In the genomic region with DNA sequence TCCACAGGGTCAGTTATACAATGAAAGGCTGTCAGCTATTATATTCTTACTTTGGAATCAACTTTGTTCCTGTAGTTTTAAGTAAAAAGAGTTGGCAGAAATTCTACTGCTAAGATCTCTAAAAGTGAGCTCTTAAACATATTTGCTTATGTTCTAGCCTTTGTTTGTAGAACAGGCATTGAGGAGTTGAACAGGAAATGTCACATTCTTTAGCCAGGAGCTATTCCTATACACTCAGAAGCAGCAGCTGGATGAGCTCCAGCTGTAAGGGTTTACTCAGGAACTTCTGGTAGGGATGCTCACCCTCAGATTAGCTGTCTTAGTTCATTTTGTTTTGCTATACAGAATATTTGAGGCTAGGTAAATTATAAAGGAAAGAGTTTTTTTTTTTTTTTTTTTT, we compare ENCODE assay signal across 13 cellular contexts. TPM values are rescaled to one million over a fixed set of nuclear protein-coding genes. Genes with fewer than 3 reads are reported as not detected.
DNase-seq lines count a peak whose midpoint lies in the region; ATAC-seq and TF ChIP-seq lines count a peak whose summit lies in the region.
"Had no signal": no experiment of that assay in that cellular context is flagged by ENCODE, and none has a peak within 500 bp of the region (broad histone marks: within the 10 kb centered on the region; RNA-seq: fewer than 3 reads in every experiment).

No MANE protein-coding gene starts in this region.

- no peaks in the 10 kb centered on the region for H3K4me1 ChIP-seq in adipocyte (ENCODE audit: control insufficient read depth, insufficient read depth, low read length)
- H3K4me1 ChIP-seq: neural progenitor cell had no signal

- H3K27me3 ChIP-seq in adipocyte (replicated peaks; ENCODE audit: control insufficient read depth, insufficient read depth, low read length) = no peaks in the 10 kb centered on the region
- H3K27me3 ChIP-seq: neural progenitor cell had no signal

- H3K4me3 ChIP-seq in adipocyte (ENCODE audit: low read length) = no peak overlapping the region
- H3K4me3 ChIP-seq: neural progenitor cell had no signal

- DNase-seq in HT-29 (ENCODE audit: low spot score) (peak; percentile 92), adipocyte (ENCODE audit: low read depth) (peak; percentile 6), iPS-NIHi11 (ENCODE audit: low spot score) (peak; percentile 26), smooth muscle cell of the brain vasculature (ENCODE audit: low read depth, low spot score) (peak; percentile 13), T-helper 9 cell (no peak), HEK293T (ENCODE audit: extremely low spot score) (no peak)
- DNase-seq: caudate nucleus; KG1; stimulated activated CD4-positive, alpha-beta T cell treated with anti-CD3 and anti-CD28 coated beads, Interleukin-4, amount 100 ng/mL, for 4 hours had no signal

- CTCF ChIA-PET in HEK293T (lab: Yijun Ruan, JAX) = interaction anchor here (0.6 kb wide), 1 partner anchor 213 kb away, joined by 5 read pairs; no protein-coding TSS in a partner anchor

- POLR2A ChIA-PET in HEK293T (lab: Yijun Ruan, JAX) = no interaction called here

- no peaks in the 10 kb centered on the region for H3K9me3 ChIP-seq in adipocyte (ENCODE audit: control insufficient read depth, low read length)

- H3K9ac ChIP-seq in adipocyte (ENCODE audit: low read length) = no peak overlapping the region
- H3K9ac ChIP-seq: neural progenitor cell had no signal

- H3K36me3 ChIP-seq in adipocyte (ENCODE audit: control insufficient read depth, insufficient read depth, low read length, severe bottlenecking) = no peaks in the 10 kb centered on the region
- H3K36me3 ChIP-seq: neural progenitor cell had no signal

- ATAC-seq in HG02588 (IDR thresholded peaks at IDR 0.05; ENCODE audit: unreplicated experiment) (no peak), GM21360 (IDR thresholded peaks at IDR 0.05; ENCODE audit: unreplicated experiment) (no peak)

TF ChIP-seq in HEK293T, 16 proteins besides CTCF, POLR2A, EP300 and RAD21:
- no peak for TF ChIP-seq ZNF384 (IDR thresholded peaks at IDR 0.05)
- TF ChIP-seq ELF4 (IDR thresholded peaks at IDR 0.05) = no peak

RNA-seq across cellular contexts. Expression of a gene that starts 22.4 kb away (rescaled TPM):
- total RNA-seq in HT-29 (2014; rRNA removed; shearing (Covaris generic)) = not detected in 2 replicates
- total RNA-seq: temporal lobe had no signal

RNA-seq across cellular contexts. Expression of a gene that starts 56.9 kb away (rescaled TPM):
- total RNA-seq in HT-29 (2014; rRNA removed; shearing (Covaris generic)) = not detected in 2 replicates
- total RNA-seq: temporal lobe had no signal

Comparison
In these comparisons a context has a peak if more than half of its experiments do, and no peak if none do; other contexts are left out.
1. DNase-seq: peak in HT-29 (single experiment), adipocyte (single experiment), iPS-NIHi11 (single experiment) and smooth muscle cell of the brain vasculature (single experiment); none in T-helper 9 cell (single experiment) and HEK293T (single experiment).